Comparison of ENCODE assay signal across 1 cellular context in genomic region chr13:43006893-43007631, GRCh38.
TF ChIP-seq lines count a peak whose summit lies in the region.

No MANE protein-coding gene starts in this region.

TF ChIP-seq in GM12878, 131 proteins besides CTCF, POLR2A, EP300 and RAD21:
- TF ChIP-seq KAT2A (conservative IDR thresholded peaks at IDR 0.05; ENCODE audit: control insufficient read depth, low read depth, low read length) (no peak), LARP7 (IDR thresholded peaks at IDR 0.05) (no peak), SP1 (IDR thresholded peaks at IDR 0.05; ENCODE audit: low read depth, low read length) (no peak), TARDBP (IDR thresholded peaks at IDR 0.05; ENCODE audit: borderline replicate concordance) (no peak), ZNF207 (IDR thresholded peaks at IDR 0.05; ENCODE audit: borderline replicate concordance) (no peak)
- TF ChIP-seq, protein P1, sequence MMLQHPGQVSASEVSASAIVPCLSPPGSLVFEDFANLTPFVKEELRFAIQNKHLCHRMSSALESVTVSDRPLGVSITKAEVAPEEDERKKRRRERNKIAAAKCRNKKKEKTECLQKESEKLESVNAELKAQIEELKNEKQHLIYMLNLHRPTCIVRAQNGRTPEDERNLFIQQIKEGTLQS (IDR thresholded peaks at IDR 0.05; ENCODE audit: borderline replicate concordance, extremely low read depth, low read depth, low read length) = no peak
